In genomic region chr21:25370311-25370744, GRCh38 we compare ENCODE assay signal across 12 cellular contexts.
DNase-seq lines count a peak whose midpoint lies in the region; ATAC-seq and TF ChIP-seq lines count a peak whose summit lies in the region.
"Had no signal": no experiment of that assay in that cellular context is flagged by ENCODE, and none has a peak within 500 bp of the region (broad histone marks: within the 10 kb centered on the region; RNA-seq: fewer than 3 reads in every experiment).

No MANE protein-coding gene starts in this region.

- TF ChIP-seq POLR2A in testis (IDR thresholded peaks at IDR 0.05): no peak

- no peak overlapping the region for H3K27ac ChIP-seq in testis
- H3K27ac ChIP-seq: cardiac muscle cell had no signal

- H3K27ac Mint-ChIP-seq in activated naive CD4-positive, alpha-beta T cell treated with anti-CD3 and anti-CD28 coated beads for 36 hours: no peak overlapping the region
- no peak overlapping the region for H3K27ac Mint-ChIP-seq in activated naive CD4-positive, alpha-beta T cell treated with anti-CD3 and anti-CD28 coated beads, Interleukin-2, amount 10 ng/mL, durations not matched to agents 7 days and 5 days

- intact Hi-C loops in activated naive CD4-positive, alpha-beta T cell treated with anti-CD3 and anti-CD28 coated beads for 36 hours (cut with micrococcal nuclease): no loop called here
- intact Hi-C loops in testis (cut with DNase I; ENCODE audit: low total_unique reads): no loop called here

- H3K4me3 Mint-ChIP-seq in activated naive CD4-positive, alpha-beta T cell treated with anti-CD3 and anti-CD28 coated beads for 36 hours: no peak overlapping the region
- H3K4me3 Mint-ChIP-seq in activated naive CD4-positive, alpha-beta T cell treated with anti-CD3 and anti-CD28 coated beads, Interleukin-2, amount 10 ng/mL, durations not matched to agents 7 days and 5 days: no peak overlapping the region
- H3K4me3 Mint-ChIP-seq: CD8-positive, alpha-beta memory T cell had no signal

- H3K4me3 ChIP-seq in foreskin fibroblast (ENCODE audit: low read depth in 1 of 2, low read length in 2 of 2) (no peak overlapping the region), testis (no peak overlapping the region)
- H3K4me3 ChIP-seq: cardiac muscle cell had no signal

- 87 to 92% methylated on average over 6 of the region's 6 CpGs for WGBS in testis, 2 donors

- H3K36me3 Mint-ChIP-seq in activated naive CD4-positive, alpha-beta T cell treated with anti-CD3 and anti-CD28 coated beads for 36 hours (ENCODE audit: low read depth): no peaks in the 10 kb centered on the region
- no peaks in the 10 kb centered on the region for H3K36me3 Mint-ChIP-seq in activated naive CD4-positive, alpha-beta T cell treated with anti-CD3 and anti-CD28 coated beads, Interleukin-2, amount 10 ng/mL, durations not matched to agents 7 days and 5 days
- H3K36me3 Mint-ChIP-seq: CD8-positive, alpha-beta memory T cell had no signal

- CTCF ChIA-PET in activated naive CD4-positive, alpha-beta T cell treated with anti-CD3 and anti-CD28 coated beads for 36 hours (lab: Charles Lee): interaction anchor here (0.5 to 1.7 kb wide), 5 partner anchors 10 to 26 kb away, joined by 3 to 9 read pairs (median 5); no protein-coding TSS in a partner anchor
- CTCF ChIA-PET in activated naive CD4-positive, alpha-beta T cell treated with anti-CD3 and anti-CD28 coated beads, Interleukin-2, amount 10 ng/mL, durations not matched to agents 7 days and 5 days (lab: Charles Lee): interaction anchor here (1.2 to 2.2 kb wide), 3 partner anchors 9 to 16 kb away, joined by 3 to 5 read pairs (median 4); no protein-coding TSS in a partner anchor

- peak; percentile 36 for DNase-seq in activated naive CD4-positive, alpha-beta T cell treated with anti-CD3 and anti-CD28 coated beads for 36 hours
- DNase-seq in activated naive CD4-positive, alpha-beta T cell treated with anti-CD3 and anti-CD28 coated beads, Interleukin-2, amount 10 ng/mL, durations not matched to agents 7 days and 5 days: no peak
- peak; percentile 94 to 95 for DNase-seq in foreskin fibroblast
- peak; percentile 95 for DNase-seq in stromal cell of bone marrow (ENCODE audit: low read depth)
- DNase-seq in activated gamma-delta T cell (lab: John Stamatoyannopoulos, UW): no peak
- DNase-seq in testis: no peak
- no peak for DNase-seq in RPMI8226
- DNase-seq: CD8-positive, alpha-beta memory T cell; left colon; NCI-H187 treated with DMSO at 0.1 percent for 48 hours had no signal

- no peaks in the 10 kb centered on the region for H3K27me3 ChIP-seq in testis
- H3K27me3 ChIP-seq: cardiac muscle cell had no signal

- peaks cover 14% of the 10 kb centered on the region for H3K27me3 Mint-ChIP-seq in activated naive CD4-positive, alpha-beta T cell treated with anti-CD3 and anti-CD28 coated beads for 36 hours (ENCODE audit: low read depth)
- peaks cover 12% of the 10 kb centered on the region for H3K27me3 Mint-ChIP-seq in activated naive CD4-positive, alpha-beta T cell treated with anti-CD3 and anti-CD28 coated beads, Interleukin-2, amount 10 ng/mL, durations not matched to agents 7 days and 5 days
- H3K27me3 Mint-ChIP-seq: CD8-positive, alpha-beta memory T cell had no signal

- H3K4me1 ChIP-seq in testis: no peaks in the 10 kb centered on the region

- H3K9me3 Mint-ChIP-seq in activated naive CD4-positive, alpha-beta T cell treated with anti-CD3 and anti-CD28 coated beads for 36 hours: no peaks in the 10 kb centered on the region
- H3K9me3 Mint-ChIP-seq in activated naive CD4-positive, alpha-beta T cell treated with anti-CD3 and anti-CD28 coated beads, Interleukin-2, amount 10 ng/mL, durations not matched to agents 7 days and 5 days: no peaks in the 10 kb centered on the region
- H3K9me3 Mint-ChIP-seq: CD8-positive, alpha-beta memory T cell had no signal

- no peak for TF ChIP-seq CTCF in foreskin fibroblast (IDR thresholded peaks at IDR 0.05; ENCODE audit: low read depth, low read length)
- TF ChIP-seq CTCF in testis (IDR thresholded peaks at IDR 0.05): no peak

- peak; percentile 99 for ATAC-seq in SK-N-SH treated with all-trans-retinoic acid at 6 μM for 48 hours
- ATAC-seq: left colon had no signal

- no peaks in the 10 kb centered on the region for H3K36me3 ChIP-seq in testis (ENCODE audit: low read depth, missing control alignments)
- H3K36me3 ChIP-seq: cardiac muscle cell had no signal

- peaks cover 8% of the 10 kb centered on the region for H3K4me1 Mint-ChIP-seq in activated naive CD4-positive, alpha-beta T cell treated with anti-CD3 and anti-CD28 coated beads for 36 hours (ENCODE audit: low read depth)
- H3K4me1 Mint-ChIP-seq in activated naive CD4-positive, alpha-beta T cell treated with anti-CD3 and anti-CD28 coated beads, Interleukin-2, amount 10 ng/mL, durations not matched to agents 7 days and 5 days: no peaks in the 10 kb centered on the region
- H3K4me1 Mint-ChIP-seq: CD8-positive, alpha-beta memory T cell had no signal

- H3K9me3 ChIP-seq in testis: no peaks in the 10 kb centered on the region

TF ChIP-seq in SK-N-SH treated with all-trans-retinoic acid at 6 μM for 48 hours, 23 proteins besides CTCF, POLR2A, EP300 and RAD21:
- TF ChIP-seq RARB (CRISPR knock-in tag; IDR thresholded peaks at IDR 0.05): no peak
- no peak for TF ChIP-seq ESRRG (CRISPR knock-in tag; IDR thresholded peaks at IDR 0.05)
- TF ChIP-seq ZFP30 (CRISPR knock-in tag; IDR thresholded peaks at IDR 0.05): no peak
- TF ChIP-seq CSDC2 (CRISPR knock-in tag; IDR thresholded peaks at IDR 0.05): 0 out of 2 replicates have a peak, but pooled peaks have one; percentile 71
- peak; percentile 66; the same call in 1 of the 2 replicates for TF ChIP-seq ZFP3 (CRISPR knock-in tag; IDR thresholded peaks at IDR 0.05)
- TF ChIP-seq ISL1 (CRISPR knock-in tag; IDR thresholded peaks at IDR 0.05): no peak
- no peak for TF ChIP-seq BACH2 (CRISPR knock-in tag; IDR thresholded peaks at IDR 0.05; ENCODE audit: borderline replicate concordance)
- TF ChIP-seq PPARA (CRISPR knock-in tag; IDR thresholded peaks at IDR 0.05; ENCODE audit: borderline replicate concordance): no peak
- no peak for TF ChIP-seq POU6F1 (CRISPR knock-in tag; IDR thresholded peaks at IDR 0.05; ENCODE audit: borderline replicate concordance, low read depth)
- no peak for TF ChIP-seq ZC3H10 (CRISPR knock-in tag; IDR thresholded peaks at IDR 0.05)
- TF ChIP-seq ARNTL (CRISPR knock-in tag; IDR thresholded peaks at IDR 0.05; ENCODE audit: borderline replicate concordance, low read depth): no peak
- no peak for TF ChIP-seq ZNF70 (CRISPR knock-in tag; IDR thresholded peaks at IDR 0.05)
- no peak for TF ChIP-seq TSHZ2 (CRISPR knock-in tag; IDR thresholded peaks at IDR 0.05)
- TF ChIP-seq SNAI2 (CRISPR knock-in tag; IDR thresholded peaks at IDR 0.05): no peak
- no peak for TF ChIP-seq GLIS3 (CRISPR knock-in tag; IDR thresholded peaks at IDR 0.05)

Comparison
In these comparisons a context has a peak if more than half of its experiments do, and no peak if none do; other contexts are left out.
1. DNase-seq: peak in activated naive CD4-positive, alpha-beta T cell treated with anti-CD3 and anti-CD28 coated beads for 36 hours (single experiment), foreskin fibroblast (2 of 2) and stromal cell of bone marrow (single experiment); none in activated naive CD4-positive, alpha-beta T cell treated with anti-CD3 and anti-CD28 coated beads, Interleukin-2, amount 10 ng/mL, durations not matched to agents 7 days and 5 days (single experiment), activated gamma-delta T cell (single experiment), testis (single experiment) and RPMI8226 (single experiment).